In genomic region chr17:18140648-18141047, GRCh38 we compare ENCODE assay signal across 1 cellular context.
TF ChIP-seq lines count a peak whose summit lies in the region.

No MANE protein-coding gene starts in this region.

TF ChIP-seq in HCT116, 20 proteins besides CTCF, POLR2A, EP300 and RAD21:
- TF ChIP-seq EZH2 (IDR thresholded peaks at IDR 0.05) (no peak), YY1 (IDR thresholded peaks at IDR 0.05; ENCODE audit: extremely low read depth, insufficient replicate concordance, low read depth, low read length) (no peak), SP1 (IDR thresholded peaks at IDR 0.05; ENCODE audit: low read depth) (no peak), SRF (IDR thresholded peaks at IDR 0.05; ENCODE audit: low read depth) (no peak), CBX3 (IDR thresholded peaks at IDR 0.05; ENCODE audit: low read depth) (no peak), SIN3A (IDR thresholded peaks at IDR 0.05; ENCODE audit: low read depth) (no peak), ZFX (IDR thresholded peaks at IDR 0.05) (no peak), EGR1 (IDR thresholded peaks at IDR 0.05; ENCODE audit: low read depth) (no peak), JUND (IDR thresholded peaks at IDR 0.05) (no peak), POLR2AphosphoS5 (IDR thresholded peaks at IDR 0.05; ENCODE audit: low read depth, low read length) (no peak), ATF3 (IDR thresholded peaks at IDR 0.05) (no peak), ELF1 (IDR thresholded peaks at IDR 0.05; ENCODE audit: borderline replicate concordance, low read depth) (no peak), TCF7L2 (IDR thresholded peaks at IDR 0.05; ENCODE audit: borderline replicate concordance, extremely low read depth, insufficient read depth, insufficient read length) (no peak), FOSL1 (IDR thresholded peaks at IDR 0.05; ENCODE audit: low read depth) (no peak), EZH2phosphoT487 (IDR thresholded peaks at IDR 0.05; ENCODE audit: borderline replicate concordance) (no peak), CEBPB (IDR thresholded peaks at IDR 0.05; ENCODE audit: low read depth) (no peak), ZNF274 (IDR thresholded peaks at IDR 0.05; ENCODE audit: low read depth, low read length) (no peak)
